ENCODE assay signal across 15 cellular contexts in genomic region chr10:13977861-13978843, GRCh38.
DNase-seq lines count a peak whose midpoint lies in the region; ATAC-seq and TF ChIP-seq lines count a peak whose summit lies in the region.
"Had no signal": no experiment of that assay in that cellular context is flagged by ENCODE, and none has a peak within 500 bp of the region (broad histone marks: within the 10 kb centered on the region; RNA-seq: fewer than 3 reads in every experiment).

No MANE protein-coding gene starts in this region.

- peak; percentile 93 for DNase-seq in AG04450 (ENCODE audit: low read depth, low spot score)
- peak; percentile 68 for DNase-seq in HS-27A (ENCODE audit: low read depth)
- peak; percentile 73 for DNase-seq in brain microvascular endothelial cell
- peak; percentile 70 for DNase-seq in iris pigment epithelial cell (ENCODE audit: low read depth)
- DNase-seq in NCI-H1436 treated with DMSO at 0.1 percent for 48 hours (lab: John Stamatoyannopoulos, UW): no peak
- DNase-seq in iPS-NIHi11 (ENCODE audit: low spot score): no peak
- DNase-seq in Right ventricle myocardium superior: no peak
- no peak for DNase-seq in H4 (ENCODE audit: low spot score)
- DNase-seq: activated CD8-positive, alpha-beta memory T cell treated with anti-CD3 and anti-CD28 coated beads for 24 hours; AML-193; DMS79; NK-92 treated with Interleukin-12 subunit alpha and Interleukin-12 subunit beta, amount 100 ng/mL, for 24 hours; stimulated activated CD4-positive, alpha-beta T cell treated with anti-CD3 and anti-CD28 coated beads, Interleukin-12 subunit alpha, Interleukin-12 subunit beta, amount 100 ng/mL, for 4 hours; thyroid gland had no signal

- in situ Hi-C loops in brain microvascular endothelial cell (cut with HindIII; ENCODE audit: low pct_ligation_motif_present, low sequenced_read_pairs): no loop called here

- H3K9me3 ChIP-seq in AG04450 (ENCODE audit: control insufficient read depth, insufficient read depth, low read length): no peaks in the 10 kb centered on the region
- H3K9me3 ChIP-seq: neutrophil, thyroid gland had no signal

- H3K4me3 ChIP-seq in AG04450 (ENCODE audit: low read depth, low read length) (no peak overlapping the region), brain microvascular endothelial cell (ENCODE audit: low read depth, low read length) (no peak overlapping the region)
- H3K4me3 ChIP-seq: thyroid gland had no signal

- POLR2A ChIA-PET in AG04450 (lab: Yijun Ruan, JAX): interaction anchor here (0.9 to 1.3 kb wide), 4 partner anchors 17 to 96 kb away, joined by 3 to 4 read pairs (median 4); no protein-coding TSS in a partner anchor

- peaks cover 2% of the 10 kb centered on the region for H3K36me3 ChIP-seq in brain microvascular endothelial cell (replicated peaks)
- H3K36me3 ChIP-seq: neutrophil, thyroid gland had no signal

- peak overlapping the region; percentile 91 for H3K27ac ChIP-seq in AG04450 (ENCODE audit: low read depth, low read length)
- peak overlapping the region; percentile 43 for H3K27ac ChIP-seq in brain microvascular endothelial cell
- H3K27ac ChIP-seq: neutrophil, thyroid gland had no signal

- H3K27me3 ChIP-seq in AG04450 (ENCODE audit: control insufficient read depth, insufficient read depth, low read length): no peaks in the 10 kb centered on the region
- no peaks in the 10 kb centered on the region for H3K27me3 ChIP-seq in brain microvascular endothelial cell (replicated peaks)
- H3K27me3 ChIP-seq: thyroid gland had no signal

- TF ChIP-seq CTCF in AG04450 (IDR thresholded peaks at IDR 0.05; ENCODE audit: low read depth, low read length): no peak
- no peak for TF ChIP-seq CTCF in brain microvascular endothelial cell (IDR thresholded peaks at IDR 0.05; ENCODE audit: low read depth, low read length, missing control alignments)

- CTCF ChIA-PET in AG04450 (lab: Charles Lee): interaction anchor here (0.5 to 0.6 kb wide), 2 partner anchors 23 to 30 kb away, joined by 3 to 6 read pairs; no protein-coding TSS in a partner anchor

- intact Hi-C loops in Right ventricle myocardium superior (cut with DNase I): no loop called here

- no peak for ATAC-seq in Right ventricle myocardium superior (ENCODE audit: poor library complexity)

Comparison
In these comparisons a context has a peak if more than half of its experiments do, and no peak if none do; other contexts are left out.
1. DNase-seq: peak in AG04450 (single experiment), HS-27A (single experiment), brain microvascular endothelial cell (single experiment) and iris pigment epithelial cell (single experiment); none in NCI-H1436 treated with DMSO at 0.1 percent for 48 hours (single experiment), iPS-NIHi11 (single experiment), Right ventricle myocardium superior (single experiment) and H4 (single experiment).